ENCODE assay signal across 1 cellular context in the genomic region with DNA sequence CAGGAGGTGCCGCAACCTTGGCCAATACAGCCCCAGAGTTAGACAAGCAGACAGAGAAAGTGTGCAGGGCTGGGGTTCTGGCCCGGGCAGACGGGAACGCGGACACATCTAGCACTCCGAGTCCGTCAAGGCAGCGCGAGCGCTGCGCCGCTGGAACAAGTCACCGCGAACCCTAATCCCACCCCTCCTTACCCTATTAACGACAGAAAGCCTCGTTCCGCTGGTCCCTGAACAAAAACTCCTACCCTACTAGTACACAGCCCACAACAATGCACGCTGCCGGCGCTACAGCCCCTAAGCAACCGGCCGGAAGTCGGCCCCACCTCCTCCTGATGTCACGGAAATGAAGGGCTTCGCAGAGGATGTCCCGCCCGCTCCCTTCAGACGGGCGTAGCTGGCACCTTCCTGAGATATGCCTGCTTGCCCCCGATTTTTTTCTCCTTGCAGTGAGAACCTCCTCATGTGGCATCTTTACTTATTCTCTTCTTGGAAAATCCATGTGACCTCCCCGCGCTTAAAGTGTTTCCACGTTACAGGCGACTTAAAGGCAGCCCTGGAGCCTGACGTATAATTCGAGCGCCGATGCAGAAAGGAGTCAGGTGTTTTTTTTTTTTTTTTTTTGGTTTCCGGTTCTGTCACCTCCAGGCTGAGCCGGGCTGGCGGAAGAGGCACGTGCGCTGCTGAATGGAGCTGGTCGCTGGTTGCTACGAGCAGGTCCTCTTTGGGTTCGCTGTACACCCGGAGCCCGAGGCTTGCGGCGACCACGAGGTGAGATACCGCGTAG.
TF ChIP-seq lines count a peak whose summit lies in the region.

A gene (minus strand): TSS at position 315 of the 784 bp plus-strand sequence. CDS start 7,066 bp downstream, outside the sequence.
A gene with protein sequence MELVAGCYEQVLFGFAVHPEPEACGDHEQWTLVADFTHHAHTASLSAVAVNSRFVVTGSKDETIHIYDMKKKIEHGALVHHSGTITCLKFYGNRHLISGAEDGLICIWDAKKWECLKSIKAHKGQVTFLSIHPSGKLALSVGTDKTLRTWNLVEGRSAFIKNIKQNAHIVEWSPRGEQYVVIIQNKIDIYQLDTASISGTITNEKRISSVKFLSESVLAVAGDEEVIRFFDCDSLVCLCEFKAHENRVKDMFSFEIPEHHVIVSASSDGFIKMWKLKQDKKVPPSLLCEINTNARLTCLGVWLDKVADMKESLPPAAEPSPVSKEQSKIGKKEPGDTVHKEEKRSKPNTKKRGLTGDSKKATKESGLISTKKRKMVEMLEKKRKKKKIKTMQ (plus strand): TSS at position 671 of the 784 bp plus-strand sequence. CDS start 14 bp downstream, at position 685.

TF ChIP-seq in K562, 482 proteins besides CTCF, POLR2A, EP300 and RAD21 (continued from another document and continues in another):
- TF ChIP-seq, protein P1, sequence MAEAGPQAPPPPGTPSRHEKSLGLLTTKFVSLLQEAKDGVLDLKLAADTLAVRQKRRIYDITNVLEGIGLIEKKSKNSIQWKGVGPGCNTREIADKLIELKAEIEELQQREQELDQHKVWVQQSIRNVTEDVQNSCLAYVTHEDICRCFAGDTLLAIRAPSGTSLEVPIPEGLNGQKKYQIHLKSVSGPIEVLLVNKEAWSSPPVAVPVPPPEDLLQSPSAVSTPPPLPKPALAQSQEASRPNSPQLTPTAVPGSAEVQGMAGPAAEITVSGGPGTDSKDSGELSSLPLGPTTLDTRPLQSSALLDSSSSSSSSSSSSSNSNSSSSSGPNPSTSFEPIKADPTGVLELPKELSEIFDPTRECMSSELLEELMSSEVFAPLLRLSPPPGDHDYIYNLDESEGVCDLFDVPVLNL (CRISPR knock-in tag; IDR thresholded peaks at IDR 0.05; ENCODE audit: low read depth): no peak
- no peak for TF ChIP-seq SMARCA5 (IDR thresholded peaks at IDR 0.05)
- TF ChIP-seq, protein P2, sequence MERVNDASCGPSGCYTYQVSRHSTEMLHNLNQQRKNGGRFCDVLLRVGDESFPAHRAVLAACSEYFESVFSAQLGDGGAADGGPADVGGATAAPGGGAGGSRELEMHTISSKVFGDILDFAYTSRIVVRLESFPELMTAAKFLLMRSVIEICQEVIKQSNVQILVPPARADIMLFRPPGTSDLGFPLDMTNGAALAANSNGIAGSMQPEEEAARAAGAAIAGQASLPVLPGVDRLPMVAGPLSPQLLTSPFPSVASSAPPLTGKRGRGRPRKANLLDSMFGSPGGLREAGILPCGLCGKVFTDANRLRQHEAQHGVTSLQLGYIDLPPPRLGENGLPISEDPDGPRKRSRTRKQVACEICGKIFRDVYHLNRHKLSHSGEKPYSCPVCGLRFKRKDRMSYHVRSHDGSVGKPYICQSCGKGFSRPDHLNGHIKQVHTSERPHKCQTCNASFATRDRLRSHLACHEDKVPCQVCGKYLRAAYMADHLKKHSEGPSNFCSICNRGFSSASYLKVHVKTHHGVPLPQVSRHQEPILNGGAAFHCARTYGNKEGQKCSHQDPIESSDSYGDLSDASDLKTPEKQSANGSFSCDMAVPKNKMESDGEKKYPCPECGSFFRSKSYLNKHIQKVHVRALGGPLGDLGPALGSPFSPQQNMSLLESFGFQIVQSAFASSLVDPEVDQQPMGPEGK (CRISPR knock-in tag; IDR thresholded peaks at IDR 0.05; ENCODE audit: borderline replicate concordance): 0 out of 2 replicates have a peak, but pooled peaks have one; percentile 43
- TF ChIP-seq ARNT (IDR thresholded peaks at IDR 0.05): peak; percentile 82 to 84; a peak in 3 of 4 replicates
- TF ChIP-seq NR2C1 (IDR thresholded peaks at IDR 0.05): peak; percentile 80
- peak; percentile 72; the same call in 1 of the 2 replicates for TF ChIP-seq NR2C1 (tag; IDR thresholded peaks at IDR 0.05)
- TF ChIP-seq HNRNPL (IDR thresholded peaks at IDR 0.05; ENCODE audit: low read depth, low read length): no peak
- TF ChIP-seq GTF2E2 (tag; IDR thresholded peaks at IDR 0.05): peak; percentile 80
- no peak for TF ChIP-seq HEY1 (CRISPR knock-in tag; IDR thresholded peaks at IDR 0.05; ENCODE audit: borderline replicate concordance)
- TF ChIP-seq, protein P3, sequence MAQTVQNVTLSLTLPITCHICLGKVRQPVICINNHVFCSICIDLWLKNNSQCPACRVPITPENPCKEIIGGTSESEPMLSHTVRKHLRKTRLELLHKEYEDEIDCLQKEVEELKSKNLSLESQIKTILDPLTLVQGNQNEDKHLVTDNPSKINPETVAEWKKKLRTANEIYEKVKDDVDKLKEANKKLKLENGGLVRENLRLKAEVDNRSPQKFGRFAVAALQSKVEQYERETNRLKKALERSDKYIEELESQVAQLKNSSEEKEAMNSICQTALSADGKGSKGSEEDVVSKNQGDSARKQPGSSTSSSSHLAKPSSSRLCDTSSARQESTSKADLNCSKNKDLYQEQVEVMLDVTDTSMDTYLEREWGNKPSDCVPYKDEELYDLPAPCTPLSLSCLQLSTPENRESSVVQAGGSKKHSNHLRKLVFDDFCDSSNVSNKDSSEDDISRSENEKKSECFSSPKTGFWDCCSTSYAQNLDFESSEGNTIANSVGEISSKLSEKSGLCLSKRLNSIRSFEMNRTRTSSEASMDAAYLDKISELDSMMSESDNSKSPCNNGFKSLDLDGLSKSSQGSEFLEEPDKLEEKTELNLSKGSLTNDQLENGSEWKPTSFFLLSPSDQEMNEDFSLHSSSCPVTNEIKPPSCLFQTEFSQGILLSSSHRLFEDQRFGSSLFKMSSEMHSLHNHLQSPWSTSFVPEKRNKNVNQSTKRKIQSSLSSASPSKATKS (CRISPR knock-in tag; IDR thresholded peaks at IDR 0.05): no peak; the same call in 1 of the 2 replicates
- TF ChIP-seq, protein P4, sequence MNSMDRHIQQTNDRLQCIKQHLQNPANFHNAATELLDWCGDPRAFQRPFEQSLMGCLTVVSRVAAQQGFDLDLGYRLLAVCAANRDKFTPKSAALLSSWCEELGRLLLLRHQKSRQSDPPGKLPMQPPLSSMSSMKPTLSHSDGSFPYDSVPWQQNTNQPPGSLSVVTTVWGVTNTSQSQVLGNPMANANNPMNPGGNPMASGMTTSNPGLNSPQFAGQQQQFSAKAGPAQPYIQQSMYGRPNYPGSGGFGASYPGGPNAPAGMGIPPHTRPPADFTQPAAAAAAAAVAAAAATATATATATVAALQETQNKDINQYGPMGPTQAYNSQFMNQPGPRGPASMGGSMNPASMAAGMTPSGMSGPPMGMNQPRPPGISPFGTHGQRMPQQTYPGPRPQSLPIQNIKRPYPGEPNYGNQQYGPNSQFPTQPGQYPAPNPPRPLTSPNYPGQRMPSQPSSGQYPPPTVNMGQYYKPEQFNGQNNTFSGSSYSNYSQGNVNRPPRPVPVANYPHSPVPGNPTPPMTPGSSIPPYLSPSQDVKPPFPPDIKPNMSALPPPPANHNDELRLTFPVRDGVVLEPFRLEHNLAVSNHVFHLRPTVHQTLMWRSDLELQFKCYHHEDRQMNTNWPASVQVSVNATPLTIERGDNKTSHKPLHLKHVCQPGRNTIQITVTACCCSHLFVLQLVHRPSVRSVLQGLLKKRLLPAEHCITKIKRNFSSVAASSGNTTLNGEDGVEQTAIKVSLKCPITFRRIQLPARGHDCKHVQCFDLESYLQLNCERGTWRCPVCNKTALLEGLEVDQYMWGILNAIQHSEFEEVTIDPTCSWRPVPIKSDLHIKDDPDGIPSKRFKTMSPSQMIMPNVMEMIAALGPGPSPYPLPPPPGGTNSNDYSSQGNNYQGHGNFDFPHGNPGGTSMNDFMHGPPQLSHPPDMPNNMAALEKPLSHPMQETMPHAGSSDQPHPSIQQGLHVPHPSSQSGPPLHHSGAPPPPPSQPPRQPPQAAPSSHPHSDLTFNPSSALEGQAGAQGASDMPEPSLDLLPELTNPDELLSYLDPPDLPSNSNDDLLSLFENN (IDR thresholded peaks at IDR 0.05; ENCODE audit: low read depth in 2 of 2, low read length in 2 of 2): 0 out of 4 replicates have a peak, but pooled peaks of 1 of the 2 experiments have one; percentile 16
- peak; percentile 80 for TF ChIP-seq HNRNPLL (IDR thresholded peaks at IDR 0.05; ENCODE audit: low read depth, low read length, poor library complexity, severe bottlenecking)
- TF ChIP-seq, protein P5, sequence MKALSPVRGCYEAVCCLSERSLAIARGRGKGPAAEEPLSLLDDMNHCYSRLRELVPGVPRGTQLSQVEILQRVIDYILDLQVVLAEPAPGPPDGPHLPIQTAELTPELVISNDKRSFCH (CRISPR knock-in tag; IDR thresholded peaks at IDR 0.05): no peak
- TF ChIP-seq, protein P5 (tag; IDR thresholded peaks at IDR 0.05): 0 out of 2 replicates have a peak, but pooled peaks have one; percentile 39
- TF ChIP-seq ZNF75A (CRISPR knock-in tag; IDR thresholded peaks at IDR 0.05): 0 out of 2 replicates have a peak, but pooled peaks have one; percentile 42
- no peak for TF ChIP-seq GATAD2A (IDR thresholded peaks at IDR 0.05)
- TF ChIP-seq ELF1 (tag; IDR thresholded peaks at IDR 0.05): peak; percentile 91
- TF ChIP-seq, protein P6, sequence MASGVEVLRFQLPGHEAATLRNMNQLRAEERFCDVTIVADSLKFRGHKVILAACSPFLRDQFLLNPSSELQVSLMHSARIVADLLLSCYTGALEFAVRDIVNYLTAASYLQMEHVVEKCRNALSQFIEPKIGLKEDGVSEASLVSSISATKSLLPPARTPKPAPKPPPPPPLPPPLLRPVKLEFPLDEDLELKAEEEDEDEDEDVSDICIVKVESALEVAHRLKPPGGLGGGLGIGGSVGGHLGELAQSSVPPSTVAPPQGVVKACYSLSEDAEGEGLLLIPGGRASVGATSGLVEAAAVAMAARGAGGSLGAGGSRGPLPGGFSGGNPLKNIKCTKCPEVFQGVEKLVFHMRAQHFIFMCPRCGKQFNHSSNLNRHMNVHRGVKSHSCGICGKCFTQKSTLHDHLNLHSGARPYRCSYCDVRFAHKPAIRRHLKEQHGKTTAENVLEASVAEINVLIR (CRISPR knock-in tag; IDR thresholded peaks at IDR 0.05): peak; percentile 98
- TF ChIP-seq CBFA2T3 (IDR thresholded peaks at IDR 0.05): peak; percentile 14; the same call in 1 of the 2 replicates
- peak; percentile 80; the same call in 1 of the 2 replicates for TF ChIP-seq HDAC2 (IDR thresholded peaks at IDR 0.05)
- TF ChIP-seq, protein P7, sequence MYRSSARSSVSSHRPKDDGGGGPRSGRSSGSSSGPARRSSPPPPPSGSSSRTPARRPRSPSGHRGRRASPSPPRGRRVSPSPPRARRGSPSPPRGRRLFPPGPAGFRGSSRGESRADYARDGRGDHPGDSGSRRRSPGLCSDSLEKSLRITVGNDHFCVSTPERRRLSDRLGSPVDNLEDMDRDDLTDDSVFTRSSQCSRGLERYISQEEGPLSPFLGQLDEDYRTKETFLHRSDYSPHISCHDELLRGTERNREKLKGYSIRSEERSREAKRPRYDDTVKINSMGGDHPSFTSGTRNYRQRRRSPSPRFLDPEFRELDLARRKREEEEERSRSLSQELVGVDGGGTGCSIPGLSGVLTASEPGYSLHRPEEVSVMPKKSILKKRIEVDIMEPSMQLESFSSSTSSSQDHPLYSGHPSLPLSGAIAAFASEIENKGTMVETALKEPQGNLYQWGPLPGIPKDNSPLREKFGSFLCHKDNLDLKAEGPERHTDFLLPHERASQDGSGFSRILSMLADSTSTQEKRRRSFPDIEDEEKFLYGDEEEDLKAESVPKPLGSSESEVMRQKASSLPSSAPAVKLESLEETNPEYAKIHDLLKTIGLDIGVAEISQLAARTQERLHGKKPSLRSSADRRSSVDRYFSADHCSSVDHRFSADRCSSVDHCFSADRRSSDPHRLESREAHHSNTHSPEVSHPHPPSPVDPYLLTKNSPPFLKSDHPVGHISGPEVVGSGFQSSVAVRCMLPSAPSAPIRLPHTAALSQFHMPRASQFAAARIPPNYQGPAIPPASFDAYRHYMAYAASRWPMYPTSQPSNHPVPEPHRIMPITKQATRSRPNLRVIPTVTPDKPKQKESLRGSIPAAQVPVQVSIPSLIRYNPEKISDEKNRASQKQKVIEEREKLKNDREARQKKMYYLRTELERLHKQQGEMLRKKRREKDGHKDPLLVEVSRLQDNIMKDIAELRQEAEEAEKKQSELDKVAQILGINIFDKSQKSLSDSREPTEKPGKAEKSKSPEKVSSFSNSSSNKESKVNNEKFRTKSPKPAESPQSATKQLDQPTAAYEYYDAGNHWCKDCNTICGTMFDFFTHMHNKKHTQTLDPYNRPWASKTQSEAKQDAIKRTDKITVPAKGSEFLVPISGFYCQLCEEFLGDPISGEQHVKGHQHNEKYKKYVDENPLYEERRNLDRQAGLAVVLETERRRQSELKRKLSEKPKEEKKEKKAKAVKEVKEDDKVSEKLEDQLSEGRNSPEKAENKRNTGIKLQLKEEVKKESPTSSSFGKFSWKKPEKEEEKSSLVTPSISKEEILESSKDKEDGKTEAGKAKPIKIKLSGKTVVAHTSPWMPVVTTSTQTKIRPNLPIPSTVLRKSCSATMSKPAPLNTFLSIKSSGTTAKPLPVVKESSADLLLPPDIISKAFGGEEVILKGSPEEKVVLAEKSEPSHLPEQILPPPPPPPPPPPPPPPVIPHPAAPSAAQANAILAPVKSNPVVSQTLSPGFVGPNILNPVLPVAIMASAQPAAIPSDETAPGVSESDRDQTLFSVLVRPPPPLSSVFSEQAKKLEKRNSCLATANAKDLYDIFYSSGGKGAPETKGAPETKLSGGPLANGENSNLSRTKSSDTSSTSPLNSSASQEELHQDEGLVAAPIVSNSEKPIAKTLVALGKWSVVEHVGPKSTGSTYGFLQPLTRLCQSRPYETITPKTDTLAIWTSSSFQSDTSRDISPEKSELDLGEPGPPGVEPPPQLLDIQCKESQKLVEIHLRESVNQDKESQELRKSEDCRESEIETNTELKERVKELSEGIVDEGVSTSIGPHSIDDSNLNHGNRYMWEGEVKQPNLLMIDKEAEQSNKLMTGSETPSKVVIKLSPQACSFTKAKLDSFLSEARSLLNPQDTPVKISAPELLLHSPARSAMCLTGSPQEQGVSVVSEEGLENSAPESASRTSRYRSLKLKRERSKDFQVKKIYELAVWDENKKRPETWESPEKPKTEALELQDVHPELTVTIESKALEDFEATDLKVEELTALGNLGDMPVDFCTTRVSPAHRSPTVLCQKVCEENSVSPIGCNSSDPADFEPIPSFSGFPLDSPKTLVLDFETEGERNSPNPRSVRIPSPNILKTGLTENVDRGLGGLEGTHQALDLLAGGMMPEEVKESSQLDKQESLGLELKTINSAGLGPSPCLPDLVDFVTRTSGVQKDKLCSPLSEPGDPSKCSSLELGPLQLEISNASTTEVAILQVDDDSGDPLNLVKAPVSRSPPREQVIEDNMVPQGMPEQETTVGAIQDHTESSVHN (IDR thresholded peaks at IDR 0.05; ENCODE audit: borderline replicate concordance in 1 of 2, low read depth in 1 of 2): peak in 1 of 2 experiments; percentile 85; a peak in 2 of 4 replicates
- no peak for TF ChIP-seq HDAC6 (IDR thresholded peaks at IDR 0.05; ENCODE audit: low read depth, low read length)
- TF ChIP-seq SRSF7 (optimal IDR thresholded peaks at IDR 0.05; ENCODE audit: low read depth, low read length): no peak
- TF ChIP-seq ZSCAN32 (CRISPR knock-in tag; IDR thresholded peaks at IDR 0.05): no peak
- TF ChIP-seq ZNF347 (CRISPR knock-in tag; IDR thresholded peaks at IDR 0.05; ENCODE audit: low read depth): no peak
- no peak for TF ChIP-seq U2AF2 (optimal IDR thresholded peaks at IDR 0.05; ENCODE audit: low read depth, low read length)
- TF ChIP-seq TSC22D4 (tag; IDR thresholded peaks at IDR 0.05): no peak
- TF ChIP-seq PHB2 (IDR thresholded peaks at IDR 0.05; ENCODE audit: low read depth): no peak
- TF ChIP-seq MYNN (IDR thresholded peaks at IDR 0.05): 0 out of 2 replicates have a peak, but pooled peaks have one; percentile 30
- no peak for TF ChIP-seq MYNN (CRISPR knock-in tag; IDR thresholded peaks at IDR 0.05)
